ENCODE assay signal across 8 cellular contexts in genomic region chr3:107431048-107431297, GRCh38. TPM values are rescaled to one million over a fixed set of nuclear protein-coding genes. Genes with fewer than 3 reads are reported as not detected.
A peak's percentile ranks its signal among the peaks of the same experiment; 100 is the strongest.
DNase-seq lines count a peak whose midpoint lies in the region; ATAC-seq and TF ChIP-seq lines count a peak whose summit lies in the region.

No MANE protein-coding gene starts in this region.

- H3K4me3 Mint-ChIP-seq in CD8-positive, alpha-beta T cell, result peak overlapping the region; percentile 89

- H3K4me3 ChIP-seq in CD8-positive, alpha-beta T cell (ENCODE audit: low read depth, low read length), result peak overlapping the region; percentile 57
- H3K4me3 ChIP-seq in HUES48 (ENCODE audit: low read depth, low read length) (peak overlapping the region; percentile 68), heart left ventricle (peak overlapping the region; percentile 65 to 94 (median 78))

- H3K27me3 ChIP-seq in CD8-positive, alpha-beta T cell (ENCODE audit: insufficient read depth, low read length), result no peaks in the 10 kb centered on the region
- H3K27me3 ChIP-seq in HUES48 (ENCODE audit: control insufficient read depth, insufficient read depth, low read length), result peaks cover 35% of the 10 kb centered on the region
- no peaks in the 10 kb centered on the region for H3K27me3 ChIP-seq in heart left ventricle

- WGBS in heart left ventricle, 4 donors, result 0 to 4% (median 2%) methylated on average over 11 to 17 of the region's 17 CpGs

- peaks cover 11% of the 10 kb centered on the region for H3K4me1 ChIP-seq in CD8-positive, alpha-beta T cell (ENCODE audit: insufficient read depth, low read length)
- H3K4me1 ChIP-seq in HUES48 (ENCODE audit: control insufficient read depth, insufficient read depth, low read length), result peaks cover 16% of the 10 kb centered on the region
- H3K4me1 ChIP-seq in heart left ventricle, result peaks cover 0 to 27% (median 7%) of the 10 kb centered on the region in 12 donors

- H3K36me3 Mint-ChIP-seq in CD8-positive, alpha-beta T cell, result peaks cover 3% of the 10 kb centered on the region

- intact Hi-C loops in CD8-positive, alpha-beta T cell (cut with DNase I, micrococcal nuclease), result loop anchor here (2.0 to 5.0 kb wide), 2 partner anchors 92 to 246 kb away; partner anchors contain the start of gene BBX (in 2 of the 2)
- intact Hi-C loops in heart left ventricle (cut with DNase I), result loop anchor here in 8 of 10 donors (1.0 to 10.0 kb wide), 7 partner anchors 91 to 314 kb away; partner anchors contain the start of gene BBX (in 4 of the 8)

- ATAC-seq in CD8-positive, alpha-beta T cell, result peak; percentile 39
- ATAC-seq in GM21360 (IDR thresholded peaks at IDR 0.05; ENCODE audit: unreplicated experiment) (peak; percentile 18), heart left ventricle (peak; percentile 8 to 36 (median 30))

- no peaks in the 10 kb centered on the region for H3K36me3 ChIP-seq in CD8-positive, alpha-beta T cell (ENCODE audit: insufficient read depth, low read length)
- H3K36me3 ChIP-seq in HUES48 (ENCODE audit: control insufficient read depth, insufficient read depth, low read length) (no peaks in the 10 kb centered on the region), heart left ventricle (no peaks in the 10 kb centered on the region)

- CTCF ChIA-PET in CD8-positive, alpha-beta T cell (lab: Charles Lee), result interaction anchor here (0.7 to 4.3 kb wide), 5 partner anchors 9 to 201 kb away, joined by 3 to 39 read pairs (median 4); no protein-coding TSS in a partner anchor

- no peak overlapping the region for H3K27ac ChIP-seq in CD8-positive, alpha-beta T cell (ENCODE audit: low read depth, low read length)
- peak overlapping the region; percentile 57 for H3K27ac ChIP-seq in HUES48 (ENCODE audit: low read depth, low read length)
- peak overlapping the region; percentile 89 to 99 (median 96) for H3K27ac ChIP-seq in heart left ventricle

- no peak for TF ChIP-seq POLR2A in heart left ventricle (IDR thresholded peaks at IDR 0.05)

- POLR2A ChIA-PET in CD8-positive, alpha-beta T cell (lab: Charles Lee), result interaction anchor here (0.7 kb wide), 2 partner anchors 92 to 1108 kb away, joined by 3 to 4 read pairs; partner anchors contain the start of gene BBX

- H3K27me3 Mint-ChIP-seq in CD8-positive, alpha-beta T cell (ENCODE audit: low read depth), result peaks cover 13% of the 10 kb centered on the region

- peak in 5 of 7 experiments; percentile 2 to 41 (median 21) for DNase-seq in CD8-positive, alpha-beta T cell
- DNase-seq in activated naive CD4-positive, alpha-beta T cell treated with anti-CD3 and anti-CD28 coated beads, Interleukin-2, amount 50 U/mL, for 16 hours, result peak; percentile 24
- peak in 3 of 5 donors; percentile 40 to 61 (median 50) for DNase-seq in heart left ventricle
- peak; percentile 65 for DNase-seq in putamen (ENCODE audit: low spot score)
- DNase-seq in NCI-H1436 treated with DMSO at 0.1 percent for 48 hours (lab: John Stamatoyannopoulos, UW), result no peak
- no peak for DNase-seq in NCI-H187 (lab: John Stamatoyannopoulos, UW)

- no peaks in the 10 kb centered on the region for H3K9me3 ChIP-seq in CD8-positive, alpha-beta T cell (ENCODE audit: low read length)
- H3K9me3 ChIP-seq in HUES48 (ENCODE audit: control insufficient read depth, insufficient read depth, low read length), result no peaks in the 10 kb centered on the region
- H3K9me3 ChIP-seq in heart left ventricle, result no peaks in the 10 kb centered on the region

- no peak for TF ChIP-seq CTCF in CD8-positive, alpha-beta T cell (IDR thresholded peaks at IDR 0.05)
- TF ChIP-seq CTCF in heart left ventricle (IDR thresholded peaks at IDR 0.05), result no peak

- peak overlapping the region; percentile 45 for H3K27ac Mint-ChIP-seq in CD8-positive, alpha-beta T cell

- H3K4me1 Mint-ChIP-seq in CD8-positive, alpha-beta T cell (ENCODE audit: low read depth), result peaks cover 19% of the 10 kb centered on the region

- peak overlapping the region; percentile 76; the same call in 1 of the 2 replicates for H3K9ac ChIP-seq in HUES48 (ENCODE audit: low read depth, low read length)

- H3K9me3 Mint-ChIP-seq in CD8-positive, alpha-beta T cell, result no peaks in the 10 kb centered on the region

RNA-seq across cellular contexts. Expression of gene CCDC54, which starts 53.7 kb away (rescaled TPM):
- not detected for total RNA-seq in CD8-positive, alpha-beta T cell
- total RNA-seq in heart left ventricle, result not detected
- not detected for polyA plus RNA-seq in heart left ventricle

Comparison
In these comparisons a context has a peak if more than half of its experiments do, and no peak if none do; other contexts are left out.
1. DNase-seq: peak in CD8-positive, alpha-beta T cell (5 of 7), activated naive CD4-positive, alpha-beta T cell treated with anti-CD3 and anti-CD28 coated beads, Interleukin-2, amount 50 U/mL, for 16 hours (single experiment), heart left ventricle (3 of 5) and putamen (single experiment); none in NCI-H1436 treated with DMSO at 0.1 percent for 48 hours (single experiment) and NCI-H187 (0 of 2).
2. Peak in every context shown above with its lines, with median percentiles within 50 percentile points of each other: ATAC-seq and H3K4me3 ChIP-seq.